13 cellular contexts compared by ENCODE assay signal in genomic region chr2:233085037-233085838, GRCh38. TPM values are rescaled to one million over a fixed set of nuclear protein-coding genes. Genes with fewer than 3 reads are reported as not detected.
DNase-seq lines count a peak whose midpoint lies in the region; ATAC-seq and TF ChIP-seq lines count a peak whose summit lies in the region.
"Had no signal": no experiment of that assay in that cellular context is flagged by ENCODE, and none has a peak within 500 bp of the region (broad histone marks: within the 10 kb centered on the region; RNA-seq: fewer than 3 reads in every experiment).

No MANE protein-coding gene starts in this region.

- H3K36me3 Mint-ChIP-seq in activated T-cell treated with anti-CD3 and anti-CD28 coated beads, Interleukin-2, amount 50 U/mL, for 72 hours (ENCODE audit: insufficient read depth in 2 of 2) = peaks cover 13 to 33% of the 10 kb centered on the region in 2 donors

- H3K9me3 Mint-ChIP-seq in activated T-cell treated with anti-CD3 and anti-CD28 coated beads, Interleukin-2, amount 50 U/mL, for 72 hours = no peaks in the 10 kb centered on the region

- H3K4me3 Mint-ChIP-seq in activated T-cell treated with anti-CD3 and anti-CD28 coated beads, Interleukin-2, amount 50 U/mL, for 72 hours = peak overlapping the region; percentile 58 to 93

- TF ChIP-seq RAD21 in liver (IDR thresholded peaks at IDR 0.05) = no peak

- no peak for ATAC-seq in activated T-cell treated with anti-CD3 and anti-CD28 coated beads, Interleukin-2, amount 50 U/mL, for 72 hours (replicated peaks in 1 of 2)
- no peak for ATAC-seq in GM19455 (IDR thresholded peaks at IDR 0.05; ENCODE audit: unreplicated experiment)

- peaks cover 0 to 1% (median 0%) of the 10 kb centered on the region in 4 donors for H3K36me3 ChIP-seq in liver (ENCODE audit: control insufficient read depth in 4 of 4, insufficient read depth in 3 of 4, low read depth in 1 of 4, low read length in 3 of 4)

- H3K27me3 ChIP-seq in liver (ENCODE audit: control insufficient read depth in 4 of 4, insufficient read depth in 4 of 4, low read length in 3 of 4) = no peaks in the 10 kb centered on the region
- H3K27me3 ChIP-seq: hepatocyte had no signal

- no peak for TF ChIP-seq CTCF in liver (IDR thresholded peaks at IDR 0.05; ENCODE audit: low read depth, low read length, missing input control)

- peaks cover 0 to 8% (median 3%) of the 10 kb centered on the region in 4 donors for H3K4me1 ChIP-seq in liver (ENCODE audit: control insufficient read depth in 4 of 4, insufficient read depth in 4 of 4, low read length in 3 of 4)

- H3K9ac ChIP-seq in liver (ENCODE audit: low read depth in 1 of 2, low read length in 2 of 2) = peak overlapping the region in 1 of 2 donors; percentile 20

- no peak overlapping the region for H3K4me3 ChIP-seq in liver (ENCODE audit: low read depth in 1 of 3, low read length in 3 of 3)
- H3K4me3 ChIP-seq: hepatocyte had no signal

- peak overlapping the region; percentile 71 for H3K27ac Mint-ChIP-seq in activated T-cell treated with anti-CD3 and anti-CD28 coated beads, Interleukin-2, amount 50 U/mL, for 72 hours

- H3K9me3 ChIP-seq in liver (ENCODE audit: control insufficient read depth in 4 of 4, low read length in 3 of 4) = no peaks in the 10 kb centered on the region

- H3K4me1 Mint-ChIP-seq in activated T-cell treated with anti-CD3 and anti-CD28 coated beads, Interleukin-2, amount 50 U/mL, for 72 hours (ENCODE audit: low read depth) = peaks cover 79% of the 10 kb centered on the region

- no peaks in the 10 kb centered on the region for H3K27me3 Mint-ChIP-seq in activated T-cell treated with anti-CD3 and anti-CD28 coated beads, Interleukin-2, amount 50 U/mL, for 72 hours (ENCODE audit: low read depth)

- H3K27ac ChIP-seq in liver (ENCODE audit: low read depth in 1 of 2, low read length in 2 of 2) (peak overlapping the region; percentile 45 to 64), substantia nigra (ENCODE audit: low read depth, low read length, poor library complexity, severe bottlenecking) (peak overlapping the region; percentile 30)
- H3K27ac ChIP-seq: hepatocyte had no signal

- DNase-seq in activated T-cell treated with anti-CD3 and anti-CD28 coated beads, Interleukin-2, amount 50 U/mL, for 1 hour = peak; percentile 24
- no peak for DNase-seq in activated T-cell treated with anti-CD3 and anti-CD28 coated beads for 4 hours
- no peak for DNase-seq in activated T-cell treated with anti-CD3 and anti-CD28 coated beads, Interleukin-2, amount 50 U/mL, for 72 hours
- DNase-seq in substantia nigra (lab: John Stamatoyannopoulos, UW) = no peak
- no peak for DNase-seq in kidney tubule cell (ENCODE audit: low spot score)
- no peak for DNase-seq in NK-92 treated with Interleukin-12 subunit alpha and Interleukin-12 subunit beta, amount 100 ng/mL, for 24 hours (lab: John Stamatoyannopoulos, UW)
- DNase-seq: effector CD4-positive, alpha-beta T cell; NCI-H446 had no signal

- WGBS in liver = 84% methylated on average over 13 of the region's 13 CpGs

TF ChIP-seq in liver, 16 proteins besides CTCF, POLR2A, EP300 and RAD21:
- TF ChIP-seq NR2F2 (IDR thresholded peaks at IDR 0.05) = no peak
- TF ChIP-seq TAF1 (conservative IDR thresholded peaks at IDR 0.05) = no peak
- TF ChIP-seq HNF4A (conservative IDR thresholded peaks at IDR 0.05) = no peak
- TF ChIP-seq REST (IDR thresholded peaks at IDR 0.05) = no peak
- no peak for TF ChIP-seq EGR1 (IDR thresholded peaks at IDR 0.05; ENCODE audit: low read depth in 2 of 2)
- no peak for TF ChIP-seq HNF4G (IDR thresholded peaks at IDR 0.05)
- no peak for TF ChIP-seq RXRA (IDR thresholded peaks at IDR 0.05)
- TF ChIP-seq, protein P1, sequence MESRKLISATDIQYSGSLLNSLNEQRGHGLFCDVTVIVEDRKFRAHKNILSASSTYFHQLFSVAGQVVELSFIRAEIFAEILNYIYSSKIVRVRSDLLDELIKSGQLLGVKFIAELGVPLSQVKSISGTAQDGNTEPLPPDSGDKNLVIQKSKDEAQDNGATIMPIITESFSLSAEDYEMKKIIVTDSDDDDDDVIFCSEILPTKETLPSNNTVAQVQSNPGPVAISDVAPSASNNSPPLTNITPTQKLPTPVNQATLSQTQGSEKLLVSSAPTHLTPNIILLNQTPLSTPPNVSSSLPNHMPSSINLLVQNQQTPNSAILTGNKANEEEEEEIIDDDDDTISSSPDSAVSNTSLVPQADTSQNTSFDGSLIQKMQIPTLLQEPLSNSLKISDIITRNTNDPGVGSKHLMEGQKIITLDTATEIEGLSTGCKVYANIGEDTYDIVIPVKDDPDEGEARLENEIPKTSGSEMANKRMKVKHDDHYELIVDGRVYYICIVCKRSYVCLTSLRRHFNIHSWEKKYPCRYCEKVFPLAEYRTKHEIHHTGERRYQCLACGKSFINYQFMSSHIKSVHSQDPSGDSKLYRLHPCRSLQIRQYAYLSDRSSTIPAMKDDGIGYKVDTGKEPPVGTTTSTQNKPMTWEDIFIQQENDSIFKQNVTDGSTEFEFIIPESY (IDR thresholded peaks at IDR 0.05) = no peak
- no peak for TF ChIP-seq SP1 (IDR thresholded peaks at IDR 0.05)
- TF ChIP-seq, protein P2, sequence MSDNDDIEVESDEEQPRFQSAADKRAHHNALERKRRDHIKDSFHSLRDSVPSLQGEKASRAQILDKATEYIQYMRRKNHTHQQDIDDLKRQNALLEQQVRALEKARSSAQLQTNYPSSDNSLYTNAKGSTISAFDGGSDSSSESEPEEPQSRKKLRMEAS (IDR thresholded peaks at IDR 0.05) = no peak
- TF ChIP-seq FOXA1 (IDR thresholded peaks at IDR 0.05) = no peak
- TF ChIP-seq FOXA2 (IDR thresholded peaks at IDR 0.05) = no peak
- no peak for TF ChIP-seq JUND (IDR thresholded peaks at IDR 0.05)
- TF ChIP-seq YY1 (IDR thresholded peaks at IDR 0.05) = no peak
- TF ChIP-seq GABPA (IDR thresholded peaks at IDR 0.05 in 1 of 2, conservative IDR thresholded peaks at IDR 0.05 in 1 of 2) = no peak
- TF ChIP-seq, protein P3, sequence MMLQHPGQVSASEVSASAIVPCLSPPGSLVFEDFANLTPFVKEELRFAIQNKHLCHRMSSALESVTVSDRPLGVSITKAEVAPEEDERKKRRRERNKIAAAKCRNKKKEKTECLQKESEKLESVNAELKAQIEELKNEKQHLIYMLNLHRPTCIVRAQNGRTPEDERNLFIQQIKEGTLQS (IDR thresholded peaks at IDR 0.05) = no peak

RNA-seq across cellular contexts. Expression of gene INPP5D, which starts 25.1 kb away (rescaled TPM):
- 10 to 100 TPM; 64.8 to 69.3 TPM for total RNA-seq in activated T-cell treated with anti-CD3 and anti-CD28 coated beads, Interleukin-2, amount 50 U/mL, for 72 hours
- 10 to 100 TPM in 1 of 2 donors, 1 to 10 TPM in 1; 8.9 to 18.8 TPM for total RNA-seq in liver
- 1 to 10 TPM; 2.9 to 4.2 TPM for polyA plus RNA-seq in liver
- polyA plus RNA-seq: neural cell had no signal

RNA-seq across cellular contexts. Expression of gene NEU2, which starts 52.8 kb away (rescaled TPM):
- not detected for total RNA-seq in activated T-cell treated with anti-CD3 and anti-CD28 coated beads, Interleukin-2, amount 50 U/mL, for 72 hours
- total RNA-seq in liver = not detected
- not detected for polyA plus RNA-seq in liver
- total RNA-seq: hepatocyte had no signal
- polyA plus RNA-seq: AG04450, hepatocyte, neural cell had no signal
